In the genomic region with DNA sequence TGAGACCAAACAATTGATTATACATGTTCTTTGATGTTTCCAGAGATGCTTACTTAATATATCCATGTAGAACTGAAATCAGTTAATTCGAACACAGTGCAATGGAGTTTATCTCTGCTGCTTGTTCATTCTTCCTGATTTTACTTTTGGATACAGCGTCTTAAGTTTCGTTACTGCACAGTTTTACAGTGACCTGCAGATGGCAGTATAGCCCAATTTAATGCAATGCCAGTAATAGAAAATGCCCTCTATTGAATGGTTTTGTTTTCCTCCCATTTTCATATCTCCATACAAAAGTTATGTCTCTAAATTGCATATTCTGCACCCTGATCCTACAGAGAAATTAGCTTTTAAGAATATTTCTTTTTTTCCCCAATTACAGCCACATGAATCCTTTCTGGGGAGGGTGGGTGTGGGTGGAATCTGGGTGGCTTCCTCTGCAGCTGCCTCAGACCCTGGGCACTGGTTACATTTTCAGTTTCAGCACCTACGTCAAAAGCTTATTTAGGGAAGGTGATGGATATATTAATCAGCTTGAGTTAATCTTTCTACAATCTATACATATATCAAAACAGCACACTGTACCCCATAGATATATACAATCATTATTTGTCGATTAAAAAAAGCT, we compare ENCODE assay signal across 8 cellular contexts.
DNase-seq lines count a peak whose midpoint lies in the region; ATAC-seq, FAIRE-seq and TF ChIP-seq lines count a peak whose summit lies in the region.

No MANE protein-coding gene starts in this region.

- H3K27ac Mint-ChIP-seq in memory B cell: no peak overlapping the region

- peak; percentile 76 for ATAC-seq in GM19468 (IDR thresholded peaks at IDR 0.05; ENCODE audit: extremely low read depth, unreplicated experiment)
- peak; percentile 79 for ATAC-seq in memory B cell (ENCODE audit: low read depth)

- H3K27me3 Mint-ChIP-seq in memory B cell: peaks cover 7% of the 10 kb centered on the region

- H3K4me3 Mint-ChIP-seq in memory B cell: no peak overlapping the region

- DNase-seq in NCI-H2081 (lab: John Stamatoyannopoulos, UW) (peak; percentile 38 to 54), NCI-H2081 treated with DMSO at 0.1 percent for 48 hours (lab: John Stamatoyannopoulos, UW) (no peak), T follicular helper cell (ENCODE audit: low read depth) (peak; percentile 24), memory B cell (ENCODE audit: low spot score in 2 of 2) (peak in 1 of 2 donors; percentile 47)
- no peak for DNase-seq in activated effector memory CD4-positive, alpha-beta T cell treated with Interleukin-2 at 50 U/mL for 16 hours

- H3K36me3 Mint-ChIP-seq in memory B cell: no peaks in the 10 kb centered on the region

- peak; percentile 14 for FAIRE-seq in colon (lab: Jason Lieb, UNC)

- peaks cover under 1% of the 10 kb centered on the region for H3K9me3 Mint-ChIP-seq in memory B cell

- peaks cover under 1% of the 10 kb centered on the region for H3K4me1 Mint-ChIP-seq in memory B cell

- peak; percentile 81 for TF ChIP-seq CTCF in LNCAP (IDR thresholded peaks at IDR 0.05)

Comparison
In these comparisons a context has a peak if more than half of its experiments do, and no peak if none do; other contexts are left out.
1. DNase-seq: peak in NCI-H2081 (2 of 2) and T follicular helper cell (single experiment); none in NCI-H2081 treated with DMSO at 0.1 percent for 48 hours (single experiment) and activated effector memory CD4-positive, alpha-beta T cell treated with Interleukin-2 at 50 U/mL for 16 hours (single experiment).